Comparison of ENCODE assay signal across 9 cellular contexts in genomic region chr19:44498988-44499387, GRCh38. TPM values are rescaled to one million over a fixed set of nuclear protein-coding genes. Genes with fewer than 3 reads are reported as not detected.
A peak's percentile ranks its signal among the peaks of the same experiment; 100 is the strongest.
DNase-seq lines count a peak whose midpoint lies in the region; ATAC-seq and TF ChIP-seq lines count a peak whose summit lies in the region.
"Had no signal": no experiment of that assay in that cellular context is flagged by ENCODE, and none has a peak within 500 bp of the region (broad histone marks: within the 10 kb centered on the region; RNA-seq: fewer than 3 reads in every experiment).

No MANE protein-coding gene starts in this region.

- peaks cover 49% of the 10 kb centered on the region for H3K9me3 ChIP-seq in CD4-positive, alpha-beta T cell (ENCODE audit: control insufficient read depth, low read length)
- H3K9me3 ChIP-seq in HUES64 (ENCODE audit: insufficient read depth, low read depth, low read length) = peaks cover 46% of the 10 kb centered on the region
- peaks cover 12% of the 10 kb centered on the region for H3K9me3 ChIP-seq in mammary epithelial cell (replicated peaks; ENCODE audit: insufficient read depth, low read length)

- H3K27ac Mint-ChIP-seq in CD4-positive, alpha-beta T cell = no peak overlapping the region
- H3K27ac Mint-ChIP-seq in nephron = no peak overlapping the region

- H3K4me3 ChIP-seq in HUES64 (ENCODE audit: low read length) (peak overlapping the region; percentile 85), mammary epithelial cell (replicated peaks in 1 of 3; ENCODE audit: insufficient read depth in 1 of 3, low read depth in 2 of 3, low read length in 3 of 3) (peak overlapping the region in 1 of 3 experiments; percentile 71), H7 (ENCODE audit: insufficient read depth, low read depth, low read length) (no peak overlapping the region)

- ATAC-seq in CD4-positive, alpha-beta T cell (ENCODE audit: poor library complexity) = no peak
- no peak for ATAC-seq in HG03097 (IDR thresholded peaks at IDR 0.05; ENCODE audit: low FRiP score, unreplicated experiment)

- no peak overlapping the region for H2AFZ ChIP-seq in mammary epithelial cell (ENCODE audit: low read depth, low read length)

- peaks cover 26% of the 10 kb centered on the region for H3K9me3 Mint-ChIP-seq in CD4-positive, alpha-beta T cell
- peaks cover 60% of the 10 kb centered on the region for H3K9me3 Mint-ChIP-seq in nephron

- no peak overlapping the region for H3K9ac ChIP-seq in HUES64 (ENCODE audit: low read depth, low read length)
- H3K9ac ChIP-seq in mammary epithelial cell (ENCODE audit: insufficient read depth, low read length) = no peak overlapping the region

- DNase-seq in CD4-positive, alpha-beta T cell = no peak
- DNase-seq in mammary epithelial cell (no peak), H7 (no peak), islet precursor cell (no peak)
- no peak for DNase-seq in stimulated activated CD4-positive, alpha-beta T cell treated with anti-CD3 and anti-CD28 coated beads, Interleukin-12 subunit alpha, Interleukin-12 subunit beta, amount 100 ng/mL, for 4 hours
- DNase-seq: aorta had no signal

- dilution Hi-C loops in mammary epithelial cell (cut with HindIII; ENCODE audit: low sequenced_read_pairs) = no loop called here

- intact Hi-C loops in CD4-positive, alpha-beta T cell (cut with DNase I, micrococcal nuclease) = no loop called here
- intact Hi-C loops in mammary epithelial cell (cut with micrococcal nuclease) = no loop called here

- peaks cover 52% of the 10 kb centered on the region for H3K79me2 ChIP-seq in mammary epithelial cell (ENCODE audit: insufficient read depth, low read length)

- 94% methylated on average over 9 of the region's 9 CpGs for WGBS in HUES64
- WGBS in mammary epithelial cell (ENCODE audit: low coverage, missing lambda C conversion rate) = 93% methylated on average over 9 of the region's 9 CpGs

- POLR2A ChIA-PET in CD4-positive, alpha-beta T cell (lab: Charles Lee) = interaction anchor here (0.6 kb wide), 1 partner anchor 8 kb away, joined by 3 read pairs; no protein-coding TSS in a partner anchor

- no peaks in the 10 kb centered on the region for H3K27me3 ChIP-seq in CD4-positive, alpha-beta T cell (ENCODE audit: control insufficient read depth, insufficient read depth, low read length)
- H3K27me3 ChIP-seq in HUES64 (ENCODE audit: insufficient read depth, low read length) (no peaks in the 10 kb centered on the region), mammary epithelial cell (ENCODE audit: insufficient read depth, low read length) (no peaks in the 10 kb centered on the region), H7 (ENCODE audit: control insufficient read depth, insufficient read depth, low read length) (no peaks in the 10 kb centered on the region)

- H3K4me3 Mint-ChIP-seq in CD4-positive, alpha-beta T cell = peak overlapping the region; percentile 95
- H3K4me3 Mint-ChIP-seq in nephron = peak overlapping the region; percentile 96 to 97 (median 96)

- H3K27me3 Mint-ChIP-seq in CD4-positive, alpha-beta T cell = peaks cover 5% of the 10 kb centered on the region
- peaks cover 8% of the 10 kb centered on the region for H3K27me3 Mint-ChIP-seq in nephron (ENCODE audit: low read depth)

- H3K4me1 Mint-ChIP-seq in CD4-positive, alpha-beta T cell (ENCODE audit: low read depth) = peaks cover 44% of the 10 kb centered on the region
- peaks cover 10% of the 10 kb centered on the region for H3K4me1 Mint-ChIP-seq in nephron

- peaks cover 38% of the 10 kb centered on the region for H3K36me3 ChIP-seq in HUES64 (ENCODE audit: insufficient read depth, low read length)
- no peaks in the 10 kb centered on the region for H3K36me3 ChIP-seq in mammary epithelial cell (ENCODE audit: insufficient read depth, low read length)
- H3K36me3 ChIP-seq in H7 (replicated peaks; ENCODE audit: control insufficient read depth, insufficient read depth, low read length) = peaks cover 3% of the 10 kb centered on the region

- no peak for TF ChIP-seq CTCF in CD4-positive, alpha-beta T cell (IDR thresholded peaks at IDR 0.05)
- TF ChIP-seq CTCF in mammary epithelial cell (conservative IDR thresholded peaks at IDR 0.05 in 1 of 2, IDR thresholded peaks at IDR 0.05 in 1 of 2; ENCODE audit: extremely low read depth in 1 of 2, insufficient read depth in 1 of 2, low read depth in 1 of 2, low read length in 2 of 2) = no peak
- no peak for TF ChIP-seq CTCF in nephron (IDR thresholded peaks at IDR 0.05; ENCODE audit: unreplicated experiment in 3 of 3)

- H3K4me1 ChIP-seq in HUES64 (ENCODE audit: insufficient read depth, low read length) = peaks cover 6% of the 10 kb centered on the region; the same call in 1 of the 2 replicates
- peaks cover 8% of the 10 kb centered on the region for H3K4me1 ChIP-seq in mammary epithelial cell (ENCODE audit: insufficient read depth, low read length)

- peak overlapping the region; percentile 84 for H3K4me2 ChIP-seq in mammary epithelial cell (ENCODE audit: insufficient read depth, low read depth, low read length)

- in situ Hi-C loops in mammary epithelial cell (cut with MboI; ENCODE audit: low sequenced_read_pairs in 2 of 2) = no loop called here

- no TSS peak for BruUV-seq in mammary epithelial cell (replicated peaks; lab: Mats Ljungman, UMichigan)

- CTCF ChIA-PET in CD4-positive, alpha-beta T cell (lab: Charles Lee) = no interaction called here
- CTCF ChIA-PET in mammary epithelial cell (lab: Charles Lee; ENCODE audit: low non-redundant PET) = no interaction called here

- peaks cover 82% of the 10 kb centered on the region for H3K36me3 Mint-ChIP-seq in CD4-positive, alpha-beta T cell (ENCODE audit: low read depth)
- peaks cover 65% of the 10 kb centered on the region for H3K36me3 Mint-ChIP-seq in nephron (ENCODE audit: low read depth)

- H3K27ac ChIP-seq in CD4-positive, alpha-beta T cell (ENCODE audit: low read depth, low read length) = no peak overlapping the region
- H3K27ac ChIP-seq in HUES64 (ENCODE audit: low read depth, low read length) (no peak overlapping the region), mammary epithelial cell (ENCODE audit: insufficient read depth, low read depth, low read length) (no peak overlapping the region)

- H4K20me1 ChIP-seq in mammary epithelial cell (ENCODE audit: insufficient read depth, low read length) = no peaks in the 10 kb centered on the region

RNA-seq across cellular contexts. Expression of gene ZNF180, which starts 1.3 kb away (rescaled TPM):
- 1 to 10 TPM; 7.6 to 9.4 TPM for total RNA-seq in CD4-positive, alpha-beta T cell
- polyA plus RNA-seq in HUES64 (2013, experiment 1 of 2) = 8.5 TPM
- 8.6 TPM for polyA plus RNA-seq in HUES64 (2013, experiment 2 of 2)
- total RNA-seq in mammary epithelial cell = 1 to 10 TPM; 7.1 to 7.2 TPM
- 1.1 TPM for polyA plus RNA-seq in mammary epithelial cell
- 12.2 TPM for polyA minus RNA-seq in mammary epithelial cell
- total RNA-seq in H7 (2014; rRNA removed; shearing (Covaris generic)) = 7.1 and 8.7 TPM in 2 replicates

RNA-seq across cellular contexts. Expression of gene CEACAM20, which starts 30.5 kb away (rescaled TPM):
- total RNA-seq in CD4-positive, alpha-beta T cell = not detected
- polyA plus RNA-seq in HUES64 (2013, experiment 1 of 2) = not detected
- polyA plus RNA-seq in HUES64 (2013, experiment 2 of 2) = not detected
- not detected for total RNA-seq in mammary epithelial cell
- not detected for polyA plus RNA-seq in mammary epithelial cell
- not detected for polyA minus RNA-seq in mammary epithelial cell
- total RNA-seq in H7 (2014; rRNA removed; shearing (Covaris generic)) = not detected in 2 replicates
- total RNA-seq: aorta had no signal

RNA-seq across cellular contexts. Expression of gene ZNF229, which starts 50.7 kb away (rescaled TPM):
- under 1 TPM; 0.08 to 0.19 TPM for total RNA-seq in CD4-positive, alpha-beta T cell
- 4.3 TPM for polyA plus RNA-seq in HUES64 (2013, experiment 1 of 2)
- polyA plus RNA-seq in HUES64 (2013, experiment 2 of 2) = 5.1 TPM
- total RNA-seq in mammary epithelial cell = 10 to 100 TPM; 10.3 to 16.8 TPM
- 3.3 TPM for polyA plus RNA-seq in mammary epithelial cell
- 14.9 TPM for polyA minus RNA-seq in mammary epithelial cell
- total RNA-seq in H7 (2014; rRNA removed; shearing (Covaris generic)) = 0.03 and 0.18 TPM in 2 replicates
